Comparison of ENCODE assay signal across 1 cellular context in genomic region chr21:16213518-16213917, GRCh38.
TF ChIP-seq lines count a peak whose summit lies in the region.

No MANE protein-coding gene starts in this region.

TF ChIP-seq in SK-N-SH, 30 proteins besides CTCF, POLR2A, EP300 and RAD21 (continued from another document):
- TF ChIP-seq ZBTB33 (IDR thresholded peaks at IDR 0.05; ENCODE audit: borderline replicate concordance, low read depth) (no peak), EZH2phosphoT487 (IDR thresholded peaks at IDR 0.05; ENCODE audit: borderline replicate concordance, low read depth) (no peak)
